In the genomic region with DNA sequence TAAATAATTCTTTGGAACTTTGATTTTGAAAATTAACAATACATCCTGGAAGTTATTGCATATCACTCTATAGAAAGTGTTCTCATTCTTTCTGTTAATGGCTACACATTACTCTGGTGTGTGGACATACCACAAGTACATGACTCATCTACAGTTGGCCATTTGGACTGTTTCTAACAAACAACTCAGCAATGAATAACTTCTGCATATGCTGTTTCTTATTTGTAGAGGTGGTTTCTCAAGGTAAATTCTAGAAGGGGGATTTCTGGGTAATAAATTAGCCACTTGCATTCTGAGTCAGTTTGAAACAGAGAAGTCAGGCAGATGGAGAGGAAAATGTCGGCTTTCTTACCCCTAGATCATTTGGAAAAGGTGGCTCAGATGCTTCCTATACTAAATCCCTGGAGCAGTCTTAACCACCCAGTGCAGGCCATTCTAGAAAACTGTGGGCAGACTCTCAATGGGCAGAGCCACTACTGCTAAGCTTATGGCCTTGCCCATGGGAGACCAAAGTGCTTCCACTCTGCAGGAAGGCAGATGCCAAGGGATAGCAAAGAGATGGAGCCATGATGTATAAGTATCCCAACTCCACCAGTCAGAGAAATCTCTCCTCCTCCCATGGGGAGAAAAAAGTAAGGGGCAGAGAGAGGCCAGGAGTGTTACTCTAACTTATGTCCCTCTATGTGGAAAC, we compare ENCODE assay signal across 13 cellular contexts.
DNase-seq lines count a peak whose midpoint lies in the region; ATAC-seq lines count a peak whose summit lies in the region.
"Had no signal": no experiment of that assay in that cellular context is flagged by ENCODE, and none has a peak within 500 bp of the region (broad histone marks: within the 10 kb centered on the region; RNA-seq: fewer than 3 reads in every experiment).

No MANE protein-coding gene starts in this region.

- DNase-seq in non-pigmented ciliary epithelial cell (ENCODE audit: low read depth) (peak; percentile 3), NCI-H526 treated with DMSO at 0.1 percent for 48 hours (lab: John Stamatoyannopoulos, UW) (no peak), GM19240 (ENCODE audit: insufficient read length, low spot score) (no peak), DMS153 treated with DMSO at 0.1 percent for 48 hours (lab: John Stamatoyannopoulos, UW; ENCODE audit: unreplicated experiment) (no peak)
- DNase-seq: activated CD4-positive, CD25-positive, alpha-beta regulatory T cell; COR-L47; glutamatergic neuron; left ventricle myocardium superior; NCI-H1105 treated with DMSO at 0.1 percent for 48 hours; sigmoid colon had no signal

- ATAC-seq in GM18909 (IDR thresholded peaks at IDR 0.05; ENCODE audit: poor library complexity, unreplicated experiment): peak; percentile 63
- ATAC-seq in HG02623 (IDR thresholded peaks at IDR 0.05; ENCODE audit: unreplicated experiment): peak; percentile 75
- ATAC-seq in HG03571 (IDR thresholded peaks at IDR 0.05; ENCODE audit: unreplicated experiment): peak; percentile 85
- ATAC-seq: left ventricle myocardium superior had no signal
